Comparison of ENCODE assay signal across 8 cellular contexts in the genomic region with DNA sequence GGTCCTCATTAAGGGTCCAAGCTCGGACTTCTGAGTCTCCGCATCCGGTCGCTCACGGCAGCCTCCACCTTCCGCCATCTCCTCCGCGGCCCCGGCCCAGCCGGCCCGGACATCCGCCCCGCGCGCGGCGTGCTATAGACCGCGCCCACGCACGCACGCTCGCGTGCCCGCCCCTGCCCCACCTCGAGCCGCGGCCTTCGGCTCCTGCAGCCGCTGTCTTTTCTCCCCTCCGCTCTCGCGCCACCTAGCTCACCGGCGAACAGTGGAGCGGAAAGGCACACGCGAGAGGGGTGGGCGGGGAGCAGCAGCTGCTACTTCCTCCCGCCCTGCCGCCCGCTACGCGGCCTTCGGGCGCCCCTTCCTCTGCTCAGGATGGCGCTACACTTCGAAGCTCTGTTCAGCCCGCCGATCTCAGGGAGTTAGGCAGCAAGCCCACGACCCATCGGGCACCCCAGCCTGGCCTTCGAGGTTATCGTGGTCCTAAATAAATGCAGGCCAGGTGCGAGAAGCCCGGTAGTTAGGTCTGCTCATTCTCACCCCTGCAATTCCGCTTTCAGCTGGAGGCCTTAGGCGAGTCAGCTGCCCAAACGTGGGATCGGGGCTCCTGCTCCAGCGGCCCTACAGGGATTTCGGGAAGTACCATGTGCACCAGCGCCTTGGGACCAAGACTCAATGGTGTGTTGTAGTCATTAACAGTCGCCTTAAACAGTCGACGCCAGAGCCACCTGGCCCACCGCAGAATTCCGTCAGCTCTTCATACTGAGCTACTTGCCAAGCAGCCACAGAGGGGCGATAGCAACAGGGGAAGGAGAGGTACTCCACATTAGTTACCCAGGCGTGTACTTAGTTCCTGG. TPM values are rescaled to one million over a fixed set of nuclear protein-coding genes. Genes with fewer than 3 reads are reported as not detected.
DNase-seq lines count a peak whose midpoint lies in the region; ATAC-seq and TF ChIP-seq lines count a peak whose summit lies in the region.

A gene with protein sequence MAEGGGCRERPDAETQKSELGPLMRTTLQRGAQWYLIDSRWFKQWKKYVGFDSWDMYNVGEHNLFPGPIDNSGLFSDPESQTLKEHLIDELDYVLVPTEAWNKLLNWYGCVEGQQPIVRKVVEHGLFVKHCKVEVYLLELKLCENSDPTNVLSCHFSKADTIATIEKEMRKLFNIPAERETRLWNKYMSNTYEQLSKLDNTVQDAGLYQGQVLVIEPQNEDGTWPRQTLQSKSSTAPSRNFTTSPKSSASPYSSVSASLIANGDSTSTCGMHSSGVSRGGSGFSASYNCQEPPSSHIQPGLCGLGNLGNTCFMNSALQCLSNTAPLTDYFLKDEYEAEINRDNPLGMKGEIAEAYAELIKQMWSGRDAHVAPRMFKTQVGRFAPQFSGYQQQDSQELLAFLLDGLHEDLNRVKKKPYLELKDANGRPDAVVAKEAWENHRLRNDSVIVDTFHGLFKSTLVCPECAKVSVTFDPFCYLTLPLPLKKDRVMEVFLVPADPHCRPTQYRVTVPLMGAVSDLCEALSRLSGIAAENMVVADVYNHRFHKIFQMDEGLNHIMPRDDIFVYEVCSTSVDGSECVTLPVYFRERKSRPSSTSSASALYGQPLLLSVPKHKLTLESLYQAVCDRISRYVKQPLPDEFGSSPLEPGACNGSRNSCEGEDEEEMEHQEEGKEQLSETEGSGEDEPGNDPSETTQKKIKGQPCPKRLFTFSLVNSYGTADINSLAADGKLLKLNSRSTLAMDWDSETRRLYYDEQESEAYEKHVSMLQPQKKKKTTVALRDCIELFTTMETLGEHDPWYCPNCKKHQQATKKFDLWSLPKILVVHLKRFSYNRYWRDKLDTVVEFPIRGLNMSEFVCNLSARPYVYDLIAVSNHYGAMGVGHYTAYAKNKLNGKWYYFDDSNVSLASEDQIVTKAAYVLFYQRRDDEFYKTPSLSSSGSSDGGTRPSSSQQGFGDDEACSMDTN (minus strand): TSS at position 107 of the 854 bp plus-strand sequence. CDS start 29 bp downstream, at position 78.

- in situ Hi-C loops in GM18951 (cut with MboI; ENCODE audit: low sequenced_read_pairs, unreplicated experiment) = no loop called here
- in situ Hi-C loops in mammary epithelial cell (cut with MboI; ENCODE audit: low sequenced_read_pairs in 2 of 2) = no loop called here

- H3K4me1 ChIP-seq in mammary epithelial cell (ENCODE audit: insufficient read depth, low read length) = peaks cover 15% of the 10 kb centered on the region

- H3K27ac ChIP-seq in mammary epithelial cell (ENCODE audit: insufficient read depth, low read depth, low read length) = peak within 1 kb of the TSS; percentile 67

- H3K9ac ChIP-seq in mammary epithelial cell (ENCODE audit: insufficient read depth, low read length) = peak within 1 kb of the TSS; percentile 71

- intact Hi-C loops in mammary epithelial cell (cut with micrococcal nuclease) = loop anchor here (1.0 to 5.0 kb wide), 5 partner anchors 18 to 169 kb away; a partner anchor contains a TSS

- no peaks in the 10 kb centered on the region for H4K20me1 ChIP-seq in mammary epithelial cell (ENCODE audit: insufficient read depth, low read length)

- H3K4me3 ChIP-seq in WI38 (ENCODE audit: low read depth, low read length) (peak within 1 kb of the TSS; percentile 91), mammary epithelial cell (replicated peaks in 1 of 3; ENCODE audit: insufficient read depth in 1 of 3, low read depth in 2 of 3, low read length in 3 of 3) (peak within 1 kb of the TSS; percentile 68 to 86 (median 83))

- 0 out of 2 replicates have a peak, but pooled peaks have one; percentile 41 for TF ChIP-seq CTCF in WI38 (IDR thresholded peaks at IDR 0.05; ENCODE audit: low read depth, low read length)
- TF ChIP-seq CTCF in mammary epithelial cell (conservative IDR thresholded peaks at IDR 0.05 in 1 of 2, IDR thresholded peaks at IDR 0.05 in 1 of 2; ENCODE audit: extremely low read depth in 1 of 2, insufficient read depth in 1 of 2, low read depth in 1 of 2, low read length in 2 of 2) = peak; percentile 31 to 58

- no peaks in the 10 kb centered on the region for H3K9me3 ChIP-seq in mammary epithelial cell (replicated peaks; ENCODE audit: insufficient read depth, low read length)

- peak; percentile 86 for ATAC-seq in HG03175 (IDR thresholded peaks at IDR 0.05; ENCODE audit: unreplicated experiment)

- WGBS in mammary epithelial cell (ENCODE audit: low coverage, missing lambda C conversion rate) = 4% methylated on average over 19 of the region's 70 CpGs

- TF ChIP-seq POLR2A in GM18951 (IDR thresholded peaks at IDR 0.05; ENCODE audit: extremely low read depth, insufficient read depth, insufficient read length) = peak; percentile 96

- H3K27me3 ChIP-seq in mammary epithelial cell (ENCODE audit: insufficient read depth, low read length) = no peaks in the 10 kb centered on the region

- CTCF ChIA-PET in mammary epithelial cell (lab: Charles Lee; ENCODE audit: low non-redundant PET) = interaction anchor here (0.6 to 0.9 kb wide), 7 partner anchors 14 to 227 kb away, joined by 3 to 5 read pairs (median 3); a partner anchor contains a TSS

- peaks cover 52% of the 10 kb centered on the region for H3K79me2 ChIP-seq in mammary epithelial cell (ENCODE audit: insufficient read depth, low read length)

- DNase-seq in AG08396 (ENCODE audit: low spot score) = peak; percentile 87
- DNase-seq in NCI-H2227 treated with DMSO at 0.1 percent for 48 hours (lab: John Stamatoyannopoulos, UW) = peak; percentile 83
- peak; percentile 85 for DNase-seq in mammary epithelial cell
- peak; percentile 89 for DNase-seq in iPS-NIHi7 (ENCODE audit: extremely low spot score)
- peak; percentile 67 for DNase-seq in smooth muscle cell of the brain vasculature (ENCODE audit: low read depth, low spot score)

- H3K4me2 ChIP-seq in mammary epithelial cell (ENCODE audit: insufficient read depth, low read depth, low read length) = peak within 1 kb of the TSS; percentile 91

- dilution Hi-C loops in mammary epithelial cell (cut with HindIII; ENCODE audit: low sequenced_read_pairs) = no loop called here

- H2AFZ ChIP-seq in mammary epithelial cell (ENCODE audit: low read depth, low read length) = peak within 1 kb of the TSS; percentile 95

- peaks cover 6% of the 10 kb centered on the region for H3K36me3 ChIP-seq in mammary epithelial cell (ENCODE audit: insufficient read depth, low read length)

- BruUV-seq in mammary epithelial cell (replicated peaks; lab: Mats Ljungman, UMichigan) = TSS peak; percentile 25

RNA-seq across cellular contexts. Expression of the gene that starts here (rescaled TPM):
- 10 to 100 TPM; 19.0 to 54.6 TPM for total RNA-seq in mammary epithelial cell
- 34.1 TPM for polyA plus RNA-seq in mammary epithelial cell
- 60.7 TPM for polyA minus RNA-seq in mammary epithelial cell

Comparison
In these comparisons a context has a peak if more than half of its experiments do, and no peak if none do; other contexts are left out.
1. Peak in every context shown above with its lines: DNase-seq, ATAC-seq, H3K4me3 ChIP-seq and H3K27ac ChIP-seq.